24 cellular contexts compared by ENCODE assay signal in the genomic region with DNA sequence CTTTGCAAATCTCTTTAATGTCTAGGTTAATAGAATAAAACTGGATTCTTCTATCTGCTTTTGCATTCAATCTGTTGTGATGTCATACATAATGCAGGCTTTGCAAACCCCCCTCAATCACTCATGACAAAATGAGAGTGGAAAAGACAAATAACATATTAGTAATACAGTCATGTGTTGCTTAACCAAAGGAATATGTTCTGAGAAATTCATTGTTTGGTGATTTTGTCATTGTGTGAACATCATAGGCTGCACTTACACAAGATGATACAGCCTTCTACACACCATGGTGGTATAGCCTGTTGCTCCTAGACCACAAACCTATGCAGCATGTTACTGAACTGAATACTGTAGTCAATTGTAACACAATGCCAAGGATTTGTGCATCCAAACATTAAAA.
"Had no signal": no experiment of that assay in that cellular context is flagged by ENCODE, and none has a peak within 500 bp of the region (broad histone marks: within the 10 kb centered on the region; RNA-seq: fewer than 3 reads in every experiment).

No MANE protein-coding gene starts in this region.

- DNase-seq: activated CD4-positive, alpha-beta T cell treated with anti-CD3 and anti-CD28 coated beads for 1 hour; activated CD4-positive, alpha-beta T cell treated with anti-CD3 and anti-CD28 coated beads, Interleukin-2, amount 50 U/mL, for 48 hours; activated gamma-delta T cell treated with Interleukin-2 at 50 U/mL for 16 hours; activated T-cell treated with anti-CD3 and anti-CD28 coated beads for 4 hours; amniotic stem cell; caudate nucleus; erythroblast; nephron progenitor cell; nucleus accumbens; posterior cingulate gyrus; stimulated activated CD4-positive, alpha-beta T cell treated with anti-CD3 and anti-CD28 coated beads, Interleukin-12 subunit alpha, Interleukin-12 subunit beta, amount 100 ng/mL, for 4 hours; stimulated activated CD4-positive, alpha-beta T cell treated with anti-CD3 and anti-CD28 coated beads, Interleukin-1b, Interleukin-23, amount 100 ng/mL, for 48 hours; stimulated activated CD8-positive, alpha-beta memory T cell treated with anti-CD3 and anti-CD28 coated beads, Interleukin-4, amount 100 ng/mL, for 48 hours; stimulated activated naive CD4-positive, alpha-beta T cell; uterus; WERI-Rb-1 had no signal

- H3K27me3 Mint-ChIP-seq: activated naive CD8-positive, alpha-beta T cell had no signal

- H3K36me3 ChIP-seq: tibial nerve, uterus, WERI-Rb-1 had no signal

- H3K9me3 ChIP-seq: uterus had no signal

- H3K4me2 ChIP-seq: hepatocyte had no signal

- H3K79me2 ChIP-seq: hepatocyte had no signal

- H3K4me1 ChIP-seq: uterus had no signal

- H3K27ac Mint-ChIP-seq: activated naive CD8-positive, alpha-beta T cell; activated T-helper 1 cell treated with anti-CD3 and anti-CD28 coated beads, Interleukin-12 subunit alpha, Interleukin-12 subunit beta, Interleukin-2, Interleukin-4 antibody, amounts not matched to agents 30 ng/mL and 10 ng/mL and 1 ng/mL, durations not matched to agents 14 hours and 24 hours and 36 hours; mesothelial cell of epicardium; nephron progenitor cell had no signal

- H3K27me3 ChIP-seq: foreskin keratinocyte, hepatocyte, tibial nerve, uterus had no signal

- H3K9me3 Mint-ChIP-seq: activated T-helper 1 cell treated with anti-CD3 and anti-CD28 coated beads, Interleukin-12 subunit alpha, Interleukin-12 subunit beta, Interleukin-2, Interleukin-4 antibody, amounts not matched to agents 30 ng/mL and 10 ng/mL and 1 ng/mL, durations not matched to agents 14 hours and 24 hours and 36 hours had no signal

- H3K36me3 Mint-ChIP-seq: activated naive CD8-positive, alpha-beta T cell; mesothelial cell of epicardium had no signal

- H3K4me1 Mint-ChIP-seq: mesothelial cell of epicardium had no signal

- H2AFZ ChIP-seq: hepatocyte had no signal

- H3K4me3 ChIP-seq: hepatocyte, lung, tibial nerve, uterus had no signal

- H3K4me3 Mint-ChIP-seq: activated naive CD8-positive, alpha-beta T cell; activated T-helper 1 cell treated with anti-CD3 and anti-CD28 coated beads, Interleukin-12 subunit alpha, Interleukin-12 subunit beta, Interleukin-2, Interleukin-4 antibody, amounts not matched to agents 30 ng/mL and 10 ng/mL and 1 ng/mL, durations not matched to agents 14 hours and 24 hours and 36 hours; mesothelial cell of epicardium; nephron progenitor cell had no signal

- FAIRE-seq: islet of Langerhans had no signal

- ATAC-seq: foreskin keratinocyte had no signal

- H3K27ac ChIP-seq: foreskin keratinocyte, hepatocyte, tibial nerve, uterus, WERI-Rb-1 had no signal
